14 cellular contexts compared by ENCODE assay signal in genomic region chr17:80836971-80837481, GRCh38.
A peak's percentile ranks its signal among the peaks of the same experiment; 100 is the strongest.
DNase-seq lines count a peak whose midpoint lies in the region; ATAC-seq and TF ChIP-seq lines count a peak whose summit lies in the region.
"Had no signal": no experiment of that assay in that cellular context is flagged by ENCODE, and none has a peak within 500 bp of the region (broad histone marks: within the 10 kb centered on the region; RNA-seq: fewer than 3 reads in every experiment).

No MANE protein-coding gene starts in this region.

- no peak overlapping the region for H3K27ac ChIP-seq in BLaER1
- peak overlapping the region; percentile 88 for H3K27ac ChIP-seq in WERI-Rb-1
- no peak overlapping the region for H3K27ac ChIP-seq in lower lobe of right lung
- H3K27ac ChIP-seq: heart right ventricle, transverse colon had no signal

- H3K27me3 ChIP-seq in BLaER1 (peaks cover 32% of the 10 kb centered on the region), WERI-Rb-1 (ENCODE audit: insufficient read depth, low read depth, severe bottlenecking) (no peaks in the 10 kb centered on the region), lower lobe of right lung (ENCODE audit: low read depth) (no peaks in the 10 kb centered on the region)
- H3K27me3 ChIP-seq: heart right ventricle, transverse colon had no signal

- H3K4me2 ChIP-seq in BLaER1: peak overlapping the region; percentile 36; the same call in 1 of the 2 replicates

- H3K4me3 ChIP-seq in BLaER1 (no peak overlapping the region), WERI-Rb-1 (ENCODE audit: low read depth, low read length) (no peak overlapping the region), lower lobe of right lung (no peak overlapping the region)
- H3K4me3 ChIP-seq: heart right ventricle, transverse colon had no signal

- peak overlapping the region in 4 of 7 donors; percentile 15 to 86 (median 53) for H3K27ac Mint-ChIP-seq in CD14-positive monocyte
- H3K27ac Mint-ChIP-seq: HFFc6 had no signal

- H3K36me3 Mint-ChIP-seq in CD14-positive monocyte: peaks cover 19 to 21% of the 10 kb centered on the region in 2 donors

- peaks cover 13% of the 10 kb centered on the region; the same call in 1 of the 2 replicates for H3K36me3 ChIP-seq in BLaER1
- H3K36me3 ChIP-seq in WERI-Rb-1: peaks cover 17% of the 10 kb centered on the region
- H3K36me3 ChIP-seq in lower lobe of right lung: peaks cover 14% of the 10 kb centered on the region
- H3K36me3 ChIP-seq: transverse colon had no signal

- H3K4me1 Mint-ChIP-seq in CD14-positive monocyte: peaks cover 16% of the 10 kb centered on the region

- DNase-seq in CD14-positive monocyte (ENCODE audit: low spot score) (no peak), WERI-Rb-1 (peak; percentile 92), lower lobe of right lung (peak; percentile 38), cortex of kidney (lab: John Stamatoyannopoulos, UW) (no peak)
- DNase-seq: activated CD8-positive, alpha-beta memory T cell treated with anti-CD3 and anti-CD28 coated beads, Interleukin-2, amount 10 ng/mL, durations not matched to agents 7 days and 5 days; EL; heart right ventricle; HFFc6; NCI-H1930; NCI-H748 treated with DMSO at 0.1 percent for 48 hours; transverse colon had no signal

- peaks cover 81% of the 10 kb centered on the region for H4K20me1 ChIP-seq in BLaER1

- H3K9me3 ChIP-seq in BLaER1 (no peaks in the 10 kb centered on the region), WERI-Rb-1 (ENCODE audit: severe bottlenecking) (no peaks in the 10 kb centered on the region), lower lobe of right lung (no peaks in the 10 kb centered on the region)
- H3K9me3 ChIP-seq: heart right ventricle, transverse colon had no signal

- H3K9me3 Mint-ChIP-seq in CD14-positive monocyte: peaks cover 0 to under 1% (median 0%) of the 10 kb centered on the region in 7 donors
- H3K9me3 Mint-ChIP-seq: HFFc6 had no signal

- no peak overlapping the region for H3K9ac ChIP-seq in BLaER1

- ATAC-seq in lower lobe of right lung (no peak), HG02870 (IDR thresholded peaks at IDR 0.05; ENCODE audit: unreplicated experiment) (no peak), GM18870 (IDR thresholded peaks at IDR 0.05; ENCODE audit: unreplicated experiment) (no peak)
- ATAC-seq: activated CD8-positive, alpha-beta memory T cell treated with anti-CD3 and anti-CD28 coated beads, Interleukin-2, amount 10 ng/mL, durations not matched to agents 7 days and 5 days; heart right ventricle had no signal

- no peak overlapping the region for H3K4me3 Mint-ChIP-seq in CD14-positive monocyte
- H3K4me3 Mint-ChIP-seq: activated CD8-positive, alpha-beta memory T cell treated with anti-CD3 and anti-CD28 coated beads, Interleukin-2, amount 10 ng/mL, durations not matched to agents 7 days and 5 days; HFFc6 had no signal

- TF ChIP-seq CTCF in CD14-positive monocyte (IDR thresholded peaks at IDR 0.05): no peak
- TF ChIP-seq CTCF in WERI-Rb-1 (IDR thresholded peaks at IDR 0.05; ENCODE audit: low read depth, low read length): peak; percentile 41
- no peak for TF ChIP-seq CTCF in lower lobe of right lung (IDR thresholded peaks at IDR 0.05)

- intact Hi-C loops in CD14-positive monocyte (cut with micrococcal nuclease): no loop called here
- intact Hi-C loops in lower lobe of right lung (cut with DNase I): no loop called here

- H3K4me1 ChIP-seq in BLaER1: peaks cover 62% of the 10 kb centered on the region
- peaks cover 21% of the 10 kb centered on the region for H3K4me1 ChIP-seq in lower lobe of right lung

- H3K27me3 Mint-ChIP-seq in CD14-positive monocyte (ENCODE audit: low read depth in 3 of 3): no peaks in the 10 kb centered on the region
- H3K27me3 Mint-ChIP-seq: activated CD8-positive, alpha-beta memory T cell treated with anti-CD3 and anti-CD28 coated beads, Interleukin-2, amount 10 ng/mL, durations not matched to agents 7 days and 5 days had no signal

Comparison
In these comparisons a context has a peak if more than half of its experiments do, and no peak if none do; other contexts are left out.
1. DNase-seq: peak in WERI-Rb-1 (single experiment) and lower lobe of right lung (single experiment); none in CD14-positive monocyte (single experiment) and cortex of kidney (single experiment).